In genomic region chr1:12142891-12143630, GRCh38 we compare ENCODE assay signal across 8 cellular contexts. TPM values are rescaled to one million over a fixed set of nuclear protein-coding genes. Genes with fewer than 3 reads are reported as not detected.
A peak's percentile ranks its signal among the peaks of the same experiment; 100 is the strongest.
DNase-seq lines count a peak whose midpoint lies in the region; ATAC-seq and TF ChIP-seq lines count a peak whose summit lies in the region.
"Had no signal": no experiment of that assay in that cellular context is flagged by ENCODE, and none has a peak within 500 bp of the region (broad histone marks: within the 10 kb centered on the region; RNA-seq: fewer than 3 reads in every experiment).

No MANE protein-coding gene starts in this region.

- H3K27ac ChIP-seq in IMR-90 (ENCODE audit: insufficient read depth, low read length) (peak overlapping the region; percentile 89), right atrium auricular region (peak overlapping the region; percentile 58 to 63)

- H4K8ac ChIP-seq in IMR-90 (ENCODE audit: low read depth in 2 of 2, low read length in 2 of 2) = peak overlapping the region; percentile 77 to 99

- H3K9ac ChIP-seq in IMR-90 (ENCODE audit: low read depth, low read length) = 0 out of 2 replicates have a peak overlapping the region, but pooled peaks have one; percentile 5

- H2AK5ac ChIP-seq in IMR-90 (ENCODE audit: low read depth, low read length) = peak overlapping the region; percentile 94

- H2AK9ac ChIP-seq in IMR-90 (replicated peaks; ENCODE audit: low read depth, low read length, poor library complexity) = peak overlapping the region; percentile 94

- H3K36me3 ChIP-seq in IMR-90 (ENCODE audit: control insufficient read depth, insufficient read depth, low read length) (no peaks in the 10 kb centered on the region), right atrium auricular region (no peaks in the 10 kb centered on the region)

- peaks cover 11% of the 10 kb centered on the region for H3K9me1 ChIP-seq in IMR-90 (ENCODE audit: insufficient read depth, low read length)

- in situ Hi-C loops in IMR-90 (cut with MboI; ENCODE audit: low sequenced_read_pairs) = no loop called here

- H3K27me3 Mint-ChIP-seq in activated CD4-positive, alpha-beta memory T cell treated with anti-CD3 and anti-CD28 coated beads, Interleukin-2, amount 10 ng/mL, durations not matched to agents 7 days and 5 days = no peaks in the 10 kb centered on the region
- H3K27me3 Mint-ChIP-seq in stimulated activated memory B cell treated with anti-CD40 and anti-IgM and Interleukin-4, amounts not matched to agents 10 μg/mL and 1 μg/mL and 100 μg/mL, for 72 hours = no peaks in the 10 kb centered on the region

- H3K27me3 ChIP-seq in IMR-90 (ENCODE audit: control insufficient read depth, insufficient read depth, low read length) = no peaks in the 10 kb centered on the region
- no peaks in the 10 kb centered on the region for H3K27me3 ChIP-seq in right atrium auricular region

- H3K18ac ChIP-seq in IMR-90 (ENCODE audit: low read depth, low read length) = peak overlapping the region; percentile 82

- peaks cover 51% of the 10 kb centered on the region for H3K4me1 Mint-ChIP-seq in activated CD4-positive, alpha-beta memory T cell treated with anti-CD3 and anti-CD28 coated beads, Interleukin-2, amount 10 ng/mL, durations not matched to agents 7 days and 5 days
- peaks cover 93% of the 10 kb centered on the region for H3K4me1 Mint-ChIP-seq in stimulated activated memory B cell treated with anti-CD40 and anti-IgM and Interleukin-4, amounts not matched to agents 10 μg/mL and 1 μg/mL and 100 μg/mL, for 72 hours

- peak overlapping the region; percentile 89 for H2BK5ac ChIP-seq in IMR-90 (ENCODE audit: low read depth, low read length, poor library complexity, severe bottlenecking)

- no TSS peak for BruUV-seq in IMR-90 (replicated peaks; lab: Mats Ljungman, UMichigan)

- TF ChIP-seq CTCF in IMR-90 (conservative IDR thresholded peaks at IDR 0.05; ENCODE audit: low read depth, low read length) (no peak), right atrium auricular region (IDR thresholded peaks at IDR 0.05) (no peak)

- H3K27ac Mint-ChIP-seq in activated CD4-positive, alpha-beta memory T cell treated with anti-CD3 and anti-CD28 coated beads, Interleukin-2, amount 10 ng/mL, durations not matched to agents 7 days and 5 days = peak overlapping the region; percentile 78
- peak overlapping the region; percentile 82 for H3K27ac Mint-ChIP-seq in stimulated activated memory B cell treated with anti-CD40 and anti-IgM and Interleukin-4, amounts not matched to agents 10 μg/mL and 1 μg/mL and 100 μg/mL, for 72 hours

- POLR2A ChIA-PET in IMR-90 (lab: Charles Lee; ENCODE audit: unreplicated experiment) = no interaction called here
- POLR2A ChIA-PET in activated CD4-positive, alpha-beta memory T cell treated with anti-CD3 and anti-CD28 coated beads, Interleukin-2, amount 10 ng/mL, durations not matched to agents 7 days and 5 days (lab: Charles Lee) = interaction anchor here (1.2 to 32.1 kb wide), 7 partner anchors 10 to 235 kb away, joined by 5 to 918 read pairs (median 5); partner anchors contain the start of gene TNFRSF1B

- no peak; the same call in 1 of the 2 replicates for ATAC-seq in IMR-90 (ENCODE audit: low read depth)
- peak; percentile 3 for ATAC-seq in stimulated activated memory B cell treated with anti-CD40 and anti-IgM and Interleukin-4, amounts not matched to agents 10 μg/mL and 1 μg/mL and 100 μg/mL, for 72 hours
- no peak for ATAC-seq in HG02840 (IDR thresholded peaks at IDR 0.05; ENCODE audit: low FRiP score, unreplicated experiment)

- H3K4me1 ChIP-seq in IMR-90 (ENCODE audit: control insufficient read depth, insufficient read depth, low read length) (peaks cover 19% of the 10 kb centered on the region), right atrium auricular region (peaks cover 0 to 29% of the 10 kb centered on the region in 2 donors)

- peak overlapping the region; percentile 23; the same call in 1 of the 2 replicates for H3K56ac ChIP-seq in IMR-90 (ENCODE audit: extremely low read depth, insufficient read depth, low read length)

- H3K4ac ChIP-seq in IMR-90 (ENCODE audit: low read depth, low read length) = peak overlapping the region; percentile 90

- H3K14ac ChIP-seq in IMR-90 (replicated peaks; ENCODE audit: low read depth, low read length) = peak overlapping the region; percentile 82

- H2BK15ac ChIP-seq in IMR-90 (ENCODE audit: low read depth, low read length) = peak overlapping the region; percentile 56; the same call in 2 of the 3 replicates

- H3K79me1 ChIP-seq in IMR-90 (ENCODE audit: low read depth in 1 of 2, low read length in 2 of 2) = no peaks in the 10 kb centered on the region

- H4K20me1 ChIP-seq in IMR-90 (ENCODE audit: insufficient read depth, low read length) = no peaks in the 10 kb centered on the region

- H4K5ac ChIP-seq in IMR-90 (ENCODE audit: low read depth, low read length) = peak overlapping the region; percentile 93

- H3K4me3 ChIP-seq in IMR-90 (ENCODE audit: insufficient read depth, low read depth, low read length) = no peak overlapping the region
- H3K4me3 ChIP-seq in right atrium auricular region = no peak overlapping the region

- peak overlapping the region; percentile 93 for H2AFZ ChIP-seq in IMR-90 (replicated peaks; ENCODE audit: low read length, poor library complexity)

- peak overlapping the region; percentile 96 for H4K91ac ChIP-seq in IMR-90 (ENCODE audit: insufficient read depth, low read depth, low read length)

- CTCF ChIA-PET in IMR-90 (lab: Yijun Ruan, JAX) = interaction anchor here (0.6 kb wide), 1 partner anchor 934 kb away, joined by 3 read pairs; no protein-coding TSS in a partner anchor
- CTCF ChIA-PET in activated CD4-positive, alpha-beta memory T cell treated with anti-CD3 and anti-CD28 coated beads, Interleukin-2, amount 10 ng/mL, durations not matched to agents 7 days and 5 days (lab: Charles Lee) = no interaction called here

- H3K9me3 ChIP-seq in IMR-90 (ENCODE audit: control insufficient read depth, insufficient read depth, low read length) = no peaks in the 10 kb centered on the region
- no peaks in the 10 kb centered on the region for H3K9me3 ChIP-seq in right atrium auricular region

- H2BK20ac ChIP-seq in IMR-90 (ENCODE audit: low read depth, low read length) = peak overlapping the region; percentile 88

- peak overlapping the region; percentile 96 for H2BK120ac ChIP-seq in IMR-90 (ENCODE audit: low read depth, low read length)

- H3K9me3 Mint-ChIP-seq in activated CD4-positive, alpha-beta memory T cell treated with anti-CD3 and anti-CD28 coated beads, Interleukin-2, amount 10 ng/mL, durations not matched to agents 7 days and 5 days = no peaks in the 10 kb centered on the region
- no peaks in the 10 kb centered on the region for H3K9me3 Mint-ChIP-seq in stimulated activated memory B cell treated with anti-CD40 and anti-IgM and Interleukin-4, amounts not matched to agents 10 μg/mL and 1 μg/mL and 100 μg/mL, for 72 hours

- dilution Hi-C loops in IMR-90 (cut with HindIII; ENCODE audit: low sequenced_read_pairs, unreplicated experiment) = no loop called here

- TF ChIP-seq POLR2A in IMR-90 (IDR thresholded peaks at IDR 0.05; ENCODE audit: low read depth, low read length) = no peak

- WGBS in IMR-90 (ENCODE audit: extremely low coverage in 2 of 2, insufficient read length in 1 of 2), 2 experiments = 74% methylated on average over 6 of the region's 21 CpGs; no CpG with 5 or more reads in 1 of the 2 experiments

- no peak overlapping the region for H3K4me3 Mint-ChIP-seq in activated CD4-positive, alpha-beta memory T cell treated with anti-CD3 and anti-CD28 coated beads, Interleukin-2, amount 10 ng/mL, durations not matched to agents 7 days and 5 days
- H3K4me3 Mint-ChIP-seq in stimulated activated memory B cell treated with anti-CD40 and anti-IgM and Interleukin-4, amounts not matched to agents 10 μg/mL and 1 μg/mL and 100 μg/mL, for 72 hours = no peak overlapping the region

- no peak for TF ChIP-seq RAD21 in IMR-90 (IDR thresholded peaks at IDR 0.05; ENCODE audit: low read length)

- no peak overlapping the region for H3K4me2 ChIP-seq in IMR-90 (ENCODE audit: low read depth, low read length)

- peaks cover 35% of the 10 kb centered on the region for H3K36me3 Mint-ChIP-seq in activated CD4-positive, alpha-beta memory T cell treated with anti-CD3 and anti-CD28 coated beads, Interleukin-2, amount 10 ng/mL, durations not matched to agents 7 days and 5 days (ENCODE audit: low read depth)
- peaks cover 5% of the 10 kb centered on the region for H3K36me3 Mint-ChIP-seq in stimulated activated memory B cell treated with anti-CD40 and anti-IgM and Interleukin-4, amounts not matched to agents 10 μg/mL and 1 μg/mL and 100 μg/mL, for 72 hours

- intact Hi-C loops in IMR-90 (cut with micrococcal nuclease) = no loop called here

- peak overlapping the region; percentile 69 for H3K23ac ChIP-seq in IMR-90 (ENCODE audit: low read depth, low read length)

- DNase-seq in IMR-90 (no peak), right atrium auricular region (ENCODE audit: low spot score) (no peak), putamen (ENCODE audit: low spot score) (no peak)
- DNase-seq in activated CD4-positive, alpha-beta memory T cell treated with anti-CD3 and anti-CD28 coated beads, Interleukin-2, amount 10 ng/mL, durations not matched to agents 7 days and 5 days = no peak
- DNase-seq in activated CD4-positive, CD25-positive, alpha-beta regulatory T cell treated with anti-CD3 and anti-CD28 coated beads, Interleukin-2, amount 50 U/mL, for 72 hours = no peak
- DNase-seq: activated CD8-positive, alpha-beta memory T cell treated with anti-CD3 and anti-CD28 coated beads for 24 hours had no signal

TF ChIP-seq in IMR-90, 13 proteins besides CTCF, POLR2A, EP300 and RAD21 (continues in another document):
- TF ChIP-seq ELK1 (IDR thresholded peaks at IDR 0.05; ENCODE audit: borderline replicate concordance, low read depth, low read length) = no peak

RNA-seq across cellular contexts. Expression of gene TNFRSF1B, which starts 23.7 kb away (rescaled TPM):
- 4.3 and 5.0 TPM in 2 replicates for total RNA-seq in IMR-90 (2012; rRNA removed)
- polyA plus RNA-seq in IMR-90 (2012; rRNA removed) = 8.6 and 8.9 TPM in 2 replicates
- polyA plus RNA-seq in IMR-90 (2012; cell fraction: cytosol; rRNA removed) = 6.3 and 11.9 TPM in 2 replicates
- polyA plus RNA-seq in IMR-90 (2012; cell fraction: nucleus; rRNA removed; ENCODE audit: low replicate concordance) = 4.3 and 6.7 TPM in 2 replicates
- 100 to 1,000 TPM; 434 to 447 TPM for total RNA-seq in activated CD4-positive, alpha-beta memory T cell treated with anti-CD3 and anti-CD28 coated beads, Interleukin-2, amount 10 ng/mL, durations not matched to agents 7 days and 5 days
- total RNA-seq in right atrium auricular region = 10 to 100 TPM; 17.0 to 25.6 TPM

Comparison
In these comparisons a context has a peak if more than half of its experiments do, and no peak if none do; other contexts are left out.
1. RNA of gene TNFRSF1B, which starts 23.7 kb away (total RNA-seq): 434 to 447 TPM in activated CD4-positive, alpha-beta memory T cell treated with anti-CD3 and anti-CD28 coated beads, Interleukin-2, amount 10 ng/mL, durations not matched to agents 7 days and 5 days; 17.0 to 25.6 TPM in right atrium auricular region and 4.3 to 5.0 TPM in IMR-90; every median in the first group is over 10 times any median in the second.